Comparison of ENCODE assay signal across 8 cellular contexts in genomic region chr9:93154293-93154903, GRCh38. TPM values are rescaled to one million over a fixed set of nuclear protein-coding genes. Genes with fewer than 3 reads are reported as not detected.
DNase-seq lines count a peak whose midpoint lies in the region; ATAC-seq and TF ChIP-seq lines count a peak whose summit lies in the region.

No MANE protein-coding gene starts in this region.

- no peak overlapping the region for H3K27ac ChIP-seq in transverse colon

- H3K27ac Mint-ChIP-seq in activated B cell treated with CpG ODN at 0.5 μM for 24 hours: no peak overlapping the region

- H3K9me3 Mint-ChIP-seq in activated B cell treated with CpG ODN at 0.5 μM for 24 hours: no peaks in the 10 kb centered on the region

- CTCF ChIA-PET in activated B cell treated with CpG ODN at 0.5 μM for 24 hours (lab: Charles Lee): no interaction called here

- intact Hi-C loops in activated B cell treated with CpG ODN at 0.5 μM for 24 hours (cut with micrococcal nuclease): no loop called here
- intact Hi-C loops in transverse colon (cut with DNase I; ENCODE audit: low total_unique reads): no loop called here

- no peak overlapping the region for H3K4me3 ChIP-seq in transverse colon

- POLR2A ChIA-PET in activated B cell treated with CpG ODN at 0.5 μM for 24 hours (lab: Charles Lee): no interaction called here

- H3K4me1 Mint-ChIP-seq in activated B cell treated with CpG ODN at 0.5 μM for 24 hours: no peaks in the 10 kb centered on the region

- peak; percentile 31 for ATAC-seq in activated B cell treated with CpG ODN at 0.5 μM for 24 hours (ENCODE audit: low read depth)

- peaks cover 0 to under 1% (median 0%) of the 10 kb centered on the region in 4 donors for H3K4me1 ChIP-seq in transverse colon

- H3K4me3 Mint-ChIP-seq in activated B cell treated with CpG ODN at 0.5 μM for 24 hours: no peak overlapping the region

- no peaks in the 10 kb centered on the region for H3K27me3 Mint-ChIP-seq in activated B cell treated with CpG ODN at 0.5 μM for 24 hours

- no peaks in the 10 kb centered on the region for H3K36me3 ChIP-seq in transverse colon

- in situ Hi-C loops in transverse colon (cut with MboI; ENCODE audit: low pct_ligation_motif_present in 1 of 4, low pct_unique_long_range_greater_than_20kb in 1 of 4, low sequenced_read_pairs in 3 of 4): loop anchor here in 3 of 4 donors (25.0 kb wide), 4 partner anchors 283 to 808 kb away; partner anchors contain the start of gene BARX1 (in 1 of the 3)

- no peaks in the 10 kb centered on the region for H3K36me3 Mint-ChIP-seq in activated B cell treated with CpG ODN at 0.5 μM for 24 hours (ENCODE audit: low read depth)

- H3K27me3 ChIP-seq in transverse colon: no peaks in the 10 kb centered on the region

- H3K9me3 ChIP-seq in transverse colon: no peaks in the 10 kb centered on the region

- peak; percentile 69 for DNase-seq in activated effector memory CD4-positive, alpha-beta T cell treated with anti-CD3 and anti-CD28 coated beads, Interleukin-2, amount 50 U/mL, for 16 hours
- DNase-seq in activated effector memory CD4-positive, alpha-beta T cell treated with Interleukin-2 at 50 U/mL for 16 hours: no peak
- DNase-seq in M059J (ENCODE audit: low read depth) (peak; percentile 39), activated B cell treated with CpG ODN at 0.5 μM for 24 hours (no peak), glomerular visceral epithelial cell (ENCODE audit: extremely low spot score) (peak; percentile 31), transverse colon (peak; percentile 48), LoVo (ENCODE audit: low spot score) (no peak), mesenteric fat pad (ENCODE audit: low spot score) (no peak)

- no peak for TF ChIP-seq EP300 in transverse colon (IDR thresholded peaks at IDR 0.05; ENCODE audit: low read depth)

- 74 to 85% methylated on average over 3 to 14 of the region's 14 CpGs for WGBS in transverse colon (ENCODE audit: low coverage in 1 of 2), 2 donors

- TF ChIP-seq POLR2A in transverse colon (IDR thresholded peaks at IDR 0.05): no peak

- TF ChIP-seq CTCF in activated B cell treated with CpG ODN at 0.5 μM for 24 hours (IDR thresholded peaks at IDR 0.05) (no peak), transverse colon (IDR thresholded peaks at IDR 0.05) (peak; percentile 42 to 59 (median 49))

RNA-seq across cellular contexts. Expression of gene NINJ1, which starts 20.3 kb away (rescaled TPM):
- total RNA-seq in M059J (2014; rRNA removed; shearing (Covaris generic)): 151 and 186 TPM in 2 replicates
- total RNA-seq in activated B cell treated with CpG ODN at 0.5 μM for 24 hours (10.2 and 11.0 TPM in 2 replicates), transverse colon (10 to 100 TPM; 29.5 to 67.7 (median 38.5) TPM), mesenteric fat pad (58.8 TPM)

RNA-seq across cellular contexts. Expression of gene WNK2, which starts 29.5 kb away (rescaled TPM):
- 0.02 TPM in 1 of 2 replicates, not detected in the other for total RNA-seq in M059J (2014; rRNA removed; shearing (Covaris generic))
- total RNA-seq in activated B cell treated with CpG ODN at 0.5 μM for 24 hours: 0.24 TPM in 1 of 2 replicates, not detected in the other
- total RNA-seq in transverse colon: 100 to 1,000 TPM; 133 to 618 (median 157) TPM
- total RNA-seq in mesenteric fat pad: 1.1 TPM

RNA-seq across cellular contexts. Expression of gene CARD19, which starts 58.4 kb away (rescaled TPM):
- total RNA-seq in M059J (2014; rRNA removed; shearing (Covaris generic)): 85.7 and 88.4 TPM in 2 replicates
- total RNA-seq in activated B cell treated with CpG ODN at 0.5 μM for 24 hours (13.7 and 15.6 TPM in 2 replicates), transverse colon (100 to 1,000 TPM in 2 of 4 donors, 10 to 100 TPM in 2; 16.3 to 105 (median 88.2) TPM), mesenteric fat pad (38.9 TPM)

Comparison
In these comparisons a context has a peak if more than half of its experiments do, and no peak if none do; other contexts are left out.
1. DNase-seq: peak in activated effector memory CD4-positive, alpha-beta T cell treated with anti-CD3 and anti-CD28 coated beads, Interleukin-2, amount 50 U/mL, for 16 hours (single experiment), M059J (single experiment), glomerular visceral epithelial cell (single experiment) and transverse colon (single experiment); none in activated effector memory CD4-positive, alpha-beta T cell treated with Interleukin-2 at 50 U/mL for 16 hours (single experiment), activated B cell treated with CpG ODN at 0.5 μM for 24 hours (single experiment), LoVo (single experiment) and mesenteric fat pad (single experiment).
2. RNA of gene WNK2, which starts 29.5 kb away (total RNA-seq): 133 to 618 TPM in transverse colon; 1.1 TPM in mesenteric fat pad (single experiment), 0.24 TPM in activated B cell treated with CpG ODN at 0.5 μM for 24 hours and 0.02 TPM in M059J; every median in the first group is over 10 times any median in the second.